8 cellular contexts compared by ENCODE assay signal in the genomic region with DNA sequence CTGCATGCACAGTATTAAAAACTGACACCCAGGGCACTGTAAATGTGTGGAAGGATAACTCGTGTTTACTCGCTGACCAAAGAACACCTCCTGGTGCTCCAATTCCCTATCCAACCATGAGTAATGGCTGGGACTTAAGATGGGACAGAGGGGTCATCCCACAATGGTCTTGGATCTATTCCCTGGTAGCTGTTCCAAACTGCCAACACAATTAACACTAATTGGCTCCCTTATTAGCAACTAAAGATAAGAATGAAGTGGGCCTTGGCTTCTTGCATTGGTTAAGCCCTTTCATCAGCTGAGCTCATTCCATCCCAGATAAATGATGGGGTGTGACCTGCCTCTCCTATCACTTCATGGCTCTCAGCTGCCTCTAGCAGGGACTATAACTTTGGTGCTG. TPM values are rescaled to one million over a fixed set of nuclear protein-coding genes. Genes with fewer than 3 reads are reported as not detected.
DNase-seq lines count a peak whose midpoint lies in the region; ATAC-seq and TF ChIP-seq lines count a peak whose summit lies in the region.

No MANE protein-coding gene starts in this region.

- H3K36me3 ChIP-seq in suprapubic skin: no peaks in the 10 kb centered on the region

- POLR2A ChIA-PET in activated CD4-positive, alpha-beta T cell treated with anti-CD3 and anti-CD28 coated beads for 36 hours (lab: Charles Lee): interaction anchor here (0.6 to 0.7 kb wide), 3 partner anchors 228 to 266 kb away, joined by 3 to 6 read pairs (median 3); a partner anchor contains a TSS
- POLR2A ChIA-PET in RWPE1 (lab: Yijun Ruan, JAX; ENCODE audit: low non-redundant PET): no interaction called here

- H3K27ac ChIP-seq in suprapubic skin: peak overlapping the region; percentile 97
- no peak overlapping the region for H3K27ac ChIP-seq in RWPE1

- no peak for TF ChIP-seq POLR2A in suprapubic skin (IDR thresholded peaks at IDR 0.05)

- H3K4me3 ChIP-seq in suprapubic skin: no peak overlapping the region

- no peaks in the 10 kb centered on the region for H3K9me3 Mint-ChIP-seq in activated CD4-positive, alpha-beta T cell treated with anti-CD3 and anti-CD28 coated beads for 36 hours (ENCODE audit: low read depth)
- H3K9me3 Mint-ChIP-seq in brain (no peaks in the 10 kb centered on the region), mesothelial cell of epicardium (no peaks in the 10 kb centered on the region)

- CTCF ChIA-PET in activated CD4-positive, alpha-beta T cell treated with anti-CD3 and anti-CD28 coated beads for 36 hours (lab: Charles Lee): interaction anchor here (0.6 to 1.4 kb wide), 7 partner anchors 10 to 264 kb away, joined by 3 to 8 read pairs (median 3); no protein-coding TSS in a partner anchor
- CTCF ChIA-PET in RWPE1 (lab: Yijun Ruan, JAX): no interaction called here

- H3K4me1 ChIP-seq in suprapubic skin: peaks cover 40% of the 10 kb centered on the region

- no peak overlapping the region for H3K4me3 Mint-ChIP-seq in activated CD4-positive, alpha-beta T cell treated with anti-CD3 and anti-CD28 coated beads for 36 hours
- H3K4me3 Mint-ChIP-seq in brain (peak overlapping the region; percentile 92 to 96 (median 94)), mesothelial cell of epicardium (peak overlapping the region; percentile 85)

- peaks cover 4% of the 10 kb centered on the region for H3K36me3 Mint-ChIP-seq in activated CD4-positive, alpha-beta T cell treated with anti-CD3 and anti-CD28 coated beads for 36 hours (ENCODE audit: low read depth)
- H3K36me3 Mint-ChIP-seq in brain (no peaks in the 10 kb centered on the region), mesothelial cell of epicardium (no peaks in the 10 kb centered on the region)

- no peaks in the 10 kb centered on the region for H3K9me3 ChIP-seq in suprapubic skin

- TF ChIP-seq EP300 in suprapubic skin (IDR thresholded peaks at IDR 0.05): no peak

- no peaks in the 10 kb centered on the region for H3K27me3 ChIP-seq in suprapubic skin

- no peaks in the 10 kb centered on the region for H3K27me3 Mint-ChIP-seq in activated CD4-positive, alpha-beta T cell treated with anti-CD3 and anti-CD28 coated beads for 36 hours
- H3K27me3 Mint-ChIP-seq in brain (peaks cover 4% of the 10 kb centered on the region), mesothelial cell of epicardium (ENCODE audit: low read depth) (no peaks in the 10 kb centered on the region)

- no peak for TF ChIP-seq CTCF in brain (conservative IDR thresholded peaks at IDR 0.05)
- no peak for TF ChIP-seq CTCF in mesothelial cell of epicardium (IDR thresholded peaks at IDR 0.05; ENCODE audit: unreplicated experiment)
- TF ChIP-seq CTCF in suprapubic skin (IDR thresholded peaks at IDR 0.05): no peak
- no peak for TF ChIP-seq CTCF in RWPE1 (conservative IDR thresholded peaks at IDR 0.05; ENCODE audit: low read depth)

- 79% methylated on average over 2 of the region's 2 CpGs for WGBS in suprapubic skin

- H3K4me1 Mint-ChIP-seq in activated CD4-positive, alpha-beta T cell treated with anti-CD3 and anti-CD28 coated beads for 36 hours: peaks cover 35% of the 10 kb centered on the region
- peaks cover 50% of the 10 kb centered on the region for H3K4me1 Mint-ChIP-seq in brain
- H3K4me1 Mint-ChIP-seq in mesothelial cell of epicardium: peaks cover 47% of the 10 kb centered on the region

- H3K27ac Mint-ChIP-seq in activated CD4-positive, alpha-beta T cell treated with anti-CD3 and anti-CD28 coated beads for 36 hours: peak overlapping the region; percentile 4
- H3K27ac Mint-ChIP-seq in brain (peak overlapping the region in 4 of 5 experiments; percentile 97 to 99 (median 98)), mesothelial cell of epicardium (peak overlapping the region; percentile 98)

- intact Hi-C loops in activated CD4-positive, alpha-beta T cell treated with anti-CD3 and anti-CD28 coated beads for 36 hours (cut with DNase I, micrococcal nuclease): loop anchor here in 1 of 2 experiments (2.0 to 5.0 kb wide), 2 partner anchors 89 to 1128 kb away; a partner anchor contains a TSS

- ATAC-seq in activated CD4-positive, alpha-beta T cell treated with anti-CD3 and anti-CD28 coated beads for 36 hours: no peak
- ATAC-seq in GM19395 (IDR thresholded peaks at IDR 0.05; ENCODE audit: unreplicated experiment) (no peak), GM18498 (IDR thresholded peaks at IDR 0.05; ENCODE audit: unreplicated experiment) (no peak)

- DNase-seq in activated CD4-positive, alpha-beta T cell treated with anti-CD3 and anti-CD28 coated beads for 36 hours: no peak
- no peak for DNase-seq in activated CD4-positive, alpha-beta T cell treated with anti-CD3 and anti-CD28 coated beads, Interleukin-2, amount 50 U/mL, for 1 hour
- no peak for DNase-seq in mesothelial cell of epicardium (ENCODE audit: low spot score in 2 of 2, unreplicated experiment in 2 of 2)
- no peak for DNase-seq in suprapubic skin (ENCODE audit: low spot score in 2 of 2)
- DNase-seq in RWPE1 (ENCODE audit: low spot score): no peak

RNA-seq across cellular contexts. Expression of a gene that starts 1.5 kb away (rescaled TPM):
- 10 to 100 TPM; 23.6 to 25.3 TPM for total RNA-seq in activated CD4-positive, alpha-beta T cell treated with anti-CD3 and anti-CD28 coated beads for 36 hours
- 27.2 TPM for polyA plus RNA-seq in brain (ENCODE audit: insufficient read depth, low read depth, low replicate concordance)
- total RNA-seq in mesothelial cell of epicardium: 28.1 to 38.1 TPM (median 35.6 TPM) in 3 replicates
- total RNA-seq in suprapubic skin: 10 to 100 TPM; 31.6 to 60.8 (median 37.5) TPM

RNA-seq across cellular contexts. Expression of a gene that starts 44.4 kb away (rescaled TPM):
- 10 to 100 TPM; 44.8 to 57.5 TPM for total RNA-seq in activated CD4-positive, alpha-beta T cell treated with anti-CD3 and anti-CD28 coated beads for 36 hours
- 40.4 TPM for polyA plus RNA-seq in brain (ENCODE audit: insufficient read depth, low read depth, low replicate concordance)
- total RNA-seq in mesothelial cell of epicardium (95.0 to 98.6 TPM (median 97.3 TPM) in 3 replicates), suprapubic skin (10 to 100 TPM; 58.0 to 67.5 (median 63.3) TPM)

Comparison
In these comparisons a context has a peak if more than half of its experiments do, and no peak if none do; other contexts are left out.
1. H3K27ac Mint-ChIP-seq: peak in every context shown above with its lines; median percentile 98 in brain; 98 in mesothelial cell of epicardium; 4 in activated CD4-positive, alpha-beta T cell treated with anti-CD3 and anti-CD28 coated beads for 36 hours.